8 cellular contexts compared by ENCODE assay signal in the genomic region with DNA sequence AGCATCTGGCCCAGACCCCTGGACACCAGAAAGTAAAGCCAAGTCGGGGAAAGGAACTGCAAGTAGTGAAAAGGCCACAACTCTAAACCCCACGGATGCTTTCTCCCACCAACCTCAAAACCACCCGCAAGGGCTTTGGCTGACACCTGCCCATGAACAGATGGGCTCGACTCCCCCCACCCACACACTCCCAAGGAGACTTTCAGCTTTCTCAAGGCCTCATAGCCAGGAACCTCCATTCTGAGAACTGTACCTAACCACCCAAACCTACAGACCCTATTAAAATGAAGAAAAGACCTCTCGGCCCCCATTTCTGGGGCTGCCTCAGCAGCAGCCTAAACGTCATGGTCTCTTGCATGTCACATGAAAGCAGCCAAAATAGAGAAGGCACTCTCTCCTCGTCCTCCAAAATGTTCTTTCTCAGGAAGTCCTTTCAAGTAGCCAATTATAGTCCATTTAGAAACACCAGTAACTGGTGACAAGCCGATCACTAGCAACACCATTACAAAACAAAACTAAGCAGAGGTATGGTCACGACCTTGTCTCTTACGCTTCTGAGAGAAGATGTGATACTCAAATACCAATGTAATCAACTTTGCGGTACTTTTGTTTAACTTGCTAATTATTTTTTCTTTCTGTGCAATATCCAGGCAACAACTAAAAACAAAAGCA. TPM values are rescaled to one million over a fixed set of nuclear protein-coding genes. Genes with fewer than 3 reads are reported as not detected.
DNase-seq lines count a peak whose midpoint lies in the region; ATAC-seq and TF ChIP-seq lines count a peak whose summit lies in the region.

No MANE protein-coding gene starts in this region.

- no peak overlapping the region for H2BK5ac ChIP-seq in H9 (ENCODE audit: insufficient read length, low read length)

- no peak overlapping the region for H4K91ac ChIP-seq in H9 (ENCODE audit: insufficient read length, low read depth, low read length)

- no CpG with 5 or more reads among the region's 11 CpGs for WGBS in H9 (ENCODE audit: extremely low coverage, insufficient read length, low lambda C conversion rate)

- DNase-seq in Right ventricle myocardium superior (no peak), cardiac septum (ENCODE audit: low spot score) (no peak), cardiac fibroblast (ENCODE audit: low read depth in 2 of 2) (peak in 1 of 2 donors; percentile 58), HuH-7 (ENCODE audit: low spot score) (no peak), H9 (no peak), DMS53 treated with DMSO at 0.1 percent for 48 hours (lab: John Stamatoyannopoulos, UW; ENCODE audit: unreplicated experiment) (no peak)
- DNase-seq in naive thymus-derived CD8-positive, alpha-beta T cell: peak in 1 of 10 donors; percentile 48

- no peak overlapping the region for H3T11ph ChIP-seq in H9 (ENCODE audit: low read length)

- no peaks in the 10 kb centered on the region for H3K27me3 Mint-ChIP-seq in naive thymus-derived CD8-positive, alpha-beta T cell
- H3K27me3 Mint-ChIP-seq in H9 (ENCODE audit: low read depth): peaks cover 40% of the 10 kb centered on the region

- H4K8ac ChIP-seq in H9 (replicated peaks; ENCODE audit: insufficient read length, low read depth, low read length): no peak overlapping the region

- H2AFZ ChIP-seq in H9 (ENCODE audit: low read length): no peak overlapping the region

- H3K14ac ChIP-seq in H9 (ENCODE audit: insufficient read depth, low read length): no peak overlapping the region

- H3K79me2 ChIP-seq in H9 (ENCODE audit: insufficient read depth, low read length): no peaks in the 10 kb centered on the region; the same call in 1 of the 2 replicates

- peak overlapping the region; percentile 97 for H3K4me3 ChIP-seq in cardiac fibroblast (replicated peaks in 1 of 2; ENCODE audit: low read depth in 2 of 2, low read length in 2 of 2)

- H4K5ac ChIP-seq in H9 (ENCODE audit: insufficient read length, low read depth, low read length): no peak overlapping the region

- H2BK12ac ChIP-seq in H9 (ENCODE audit: insufficient read length, low read depth, low read length): no peak overlapping the region

- no peak overlapping the region for H3K23ac ChIP-seq in H9 (ENCODE audit: insufficient read length, low read depth, low read length)

- TF ChIP-seq CTCF in cardiac fibroblast (IDR thresholded peaks at IDR 0.05; ENCODE audit: low read depth, low read length) (no peak), H9 (conservative IDR thresholded peaks at IDR 0.05) (no peak)

- H4K20me1 ChIP-seq in H9 (ENCODE audit: control insufficient read depth, insufficient read depth, insufficient read length): no peaks in the 10 kb centered on the region

- H3K18ac ChIP-seq in H9 (ENCODE audit: insufficient read length, low read depth, low read length): no peak overlapping the region

- intact Hi-C loops in Right ventricle myocardium superior (cut with DNase I) (loop anchor here (10.0 kb wide), 1 partner anchor 59 kb away; no protein-coding TSS in a partner anchor), cardiac septum (cut with DNase I) (no loop called here)

- peak overlapping the region; percentile 92 to 98 (median 96) for H3K27ac Mint-ChIP-seq in naive thymus-derived CD8-positive, alpha-beta T cell
- H3K27ac Mint-ChIP-seq in H9: no peak overlapping the region

- H3K9me3 Mint-ChIP-seq in naive thymus-derived CD8-positive, alpha-beta T cell: no peaks in the 10 kb centered on the region
- no peaks in the 10 kb centered on the region for H3K9me3 Mint-ChIP-seq in H9

- no peak overlapping the region for H2BK120ac ChIP-seq in H9 (ENCODE audit: low read depth, low read length, poor library complexity, severe bottlenecking)

- ATAC-seq in Right ventricle myocardium superior (ENCODE audit: poor library complexity) (peak; percentile 9), HG03565 (IDR thresholded peaks at IDR 0.05; ENCODE audit: unreplicated experiment) (peak; percentile 22)
- ATAC-seq in naive thymus-derived CD8-positive, alpha-beta T cell: no peak

- H2BK20ac ChIP-seq in H9 (ENCODE audit: low read depth, low read length, poor library complexity, severe bottlenecking): no peak overlapping the region

- H3K27ac ChIP-seq in H9 (ENCODE audit: insufficient read length, low read depth, low read length): no peak overlapping the region

- no peak overlapping the region for H2AK5ac ChIP-seq in H9 (ENCODE audit: insufficient read length, low read length)

- H3K36me3 Mint-ChIP-seq in naive thymus-derived CD8-positive, alpha-beta T cell: no peaks in the 10 kb centered on the region
- no peaks in the 10 kb centered on the region; a peak in 1 of 7 replicates for H3K36me3 Mint-ChIP-seq in H9 (ENCODE audit: insufficient read depth in 1 of 3, low read depth in 3 of 3)

- no peak overlapping the region for H2BK15ac ChIP-seq in H9 (ENCODE audit: low read depth, low read length)

- POLR2A ChIA-PET in naive thymus-derived CD8-positive, alpha-beta T cell (lab: Charles Lee): interaction anchor here (1.1 to 1.7 kb wide), 3 partner anchors 21 to 32 kb away, joined by 3 to 5 read pairs (median 4); no protein-coding TSS in a partner anchor

- H3K4me2 ChIP-seq in H9 (ENCODE audit: insufficient read depth, insufficient read length, low read length): no peak overlapping the region

- no peak overlapping the region for H3K4ac ChIP-seq in H9 (ENCODE audit: low read depth, low read length)

- no peak overlapping the region for H3K9ac ChIP-seq in H9 (ENCODE audit: extremely low read depth, insufficient read length, low read length)

- no peaks in the 10 kb centered on the region for H3K9me3 ChIP-seq in H9 (ENCODE audit: control insufficient read depth, low read depth, low read length)

- H3K23me2 ChIP-seq in H9 (ENCODE audit: insufficient read length, low read depth, low read length, poor library complexity, severe bottlenecking): peaks cover 15% of the 10 kb centered on the region

- no peaks in the 10 kb centered on the region; the same call in 1 of the 2 replicates for H3K27me3 ChIP-seq in H9 (ENCODE audit: insufficient read depth, low read length)

- H3K79me1 ChIP-seq in H9 (ENCODE audit: insufficient read depth, low read depth, low read length, poor library complexity, severe bottlenecking): no peaks in the 10 kb centered on the region

- H3K4me1 ChIP-seq in H9 (ENCODE audit: insufficient read depth, low read length): peaks cover 3% of the 10 kb centered on the region; the same call in 1 of the 2 replicates

- H3K4me1 Mint-ChIP-seq in naive thymus-derived CD8-positive, alpha-beta T cell: peaks cover 59 to 92% (median 85%) of the 10 kb centered on the region in 4 donors
- H3K4me1 Mint-ChIP-seq in H9: peaks cover 33 to 38% of the 10 kb centered on the region in 2 experiments

- no peak overlapping the region for H3K56ac ChIP-seq in H9 (ENCODE audit: insufficient read length, low read depth, low read length)

- peak overlapping the region; percentile 80 to 96 (median 89) for H3K4me3 Mint-ChIP-seq in naive thymus-derived CD8-positive, alpha-beta T cell
- H3K4me3 Mint-ChIP-seq in H9: no peak overlapping the region; a peak in 2 of 5 replicates

RNA-seq across cellular contexts. Expression of gene B4GALT1, which starts 2.9 kb away (rescaled TPM):
- 41.0 TPM for total RNA-seq in Right ventricle myocardium superior
- total RNA-seq in cardiac septum: 35.7 TPM
- total RNA-seq in naive thymus-derived CD8-positive, alpha-beta T cell: 10 to 100 TPM; 28.7 to 30.8 TPM
- 10 to 100 TPM; 15.1 to 24.2 (median 18.6) TPM for polyA plus RNA-seq in naive thymus-derived CD8-positive, alpha-beta T cell
- 15.3 and 16.1 TPM in 2 replicates for total RNA-seq in H9 (2021)

Comparison
In these comparisons a context has a peak if more than half of its experiments do, and no peak if none do; other contexts are left out.
1. ATAC-seq: peak in Right ventricle myocardium superior (single experiment) and HG03565 (single experiment); none in naive thymus-derived CD8-positive, alpha-beta T cell (0 of 2).
2. H3K27ac Mint-ChIP-seq: peak in naive thymus-derived CD8-positive, alpha-beta T cell (10 of 10); none in H9 (0 of 3).
3. H3K4me3 Mint-ChIP-seq: peak in naive thymus-derived CD8-positive, alpha-beta T cell (10 of 10); none in H9 (0 of 2).